ENCODE assay signal across 23 cellular contexts in genomic region chr1:161501234-161501633, GRCh38. TPM values are rescaled to one million over a fixed set of nuclear protein-coding genes. Genes with fewer than 3 reads are reported as not detected.
"Had no signal": no experiment of that assay in that cellular context is flagged by ENCODE, and none has a peak within 500 bp of the region (broad histone marks: within the 10 kb centered on the region; RNA-seq: fewer than 3 reads in every experiment).

No MANE protein-coding gene starts in this region.

- H3K4me1 ChIP-seq: SJCRH30 had no signal

- H3K4me3 ChIP-seq: SJCRH30 had no signal

- ATAC-seq: Panc1, Right ventricle myocardium inferior, SK-N-SH treated with all-trans-retinoic acid at 6 μM for 48 hours had no signal

- DNase-seq: Karpas-422, KG1, MM.1S, NCI-H1092 treated with DMSO at 0.1 percent for 48 hours, NCI-H1436, NCI-H187, NCI-H2029, NCI-H2171, NCI-H226, NCI-H446, NCI-H510A, NCI-H524 treated with DMSO at 0.1 percent for 48 hours, NCI-H69, NCI-H774, PC-3, SHP77 treated with DMSO at 0.1 percent for 48 hours, SJCRH30, T-helper 1 cell had no signal

- H3K9me3 ChIP-seq: SJCRH30 had no signal

- H3K27ac ChIP-seq: SJCRH30 had no signal

RNA-seq across cellular contexts. Expression of gene FCGR2A, which starts 4.0 kb away (rescaled TPM):
- total RNA-seq: HT-29 had no signal

RNA-seq across cellular contexts. Expression of gene FCGR3A, which starts 48.4 kb away (rescaled TPM):
- total RNA-seq: HT-29, M059J, PC-3, SJCRH30 had no signal
